In the genomic region with DNA sequence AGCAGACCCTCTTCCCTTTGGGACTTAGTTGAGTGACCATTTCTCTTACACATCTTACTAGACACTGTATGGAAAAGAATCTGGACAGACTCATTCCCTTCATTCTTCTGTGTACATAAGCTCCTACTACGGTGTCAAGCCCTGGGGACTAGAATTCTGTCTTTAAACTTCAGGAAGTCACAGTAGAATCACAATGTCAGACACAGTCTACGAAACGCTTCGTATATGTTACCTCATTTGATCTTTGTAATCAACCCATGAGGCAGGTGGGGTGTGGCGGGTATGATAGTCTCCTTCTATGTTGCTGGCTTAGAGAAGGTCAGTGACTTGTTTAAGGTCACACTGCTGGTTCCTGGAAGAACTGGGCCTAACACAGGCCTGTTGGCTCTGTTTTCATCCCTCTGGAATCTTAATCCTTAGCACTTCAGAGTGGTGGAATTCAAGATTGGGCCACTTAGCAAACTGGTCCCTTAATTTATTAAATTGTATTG, we compare ENCODE assay signal across 22 cellular contexts. TPM values are rescaled to one million over a fixed set of nuclear protein-coding genes. Genes with fewer than 3 reads are reported as not detected.
DNase-seq lines count a peak whose midpoint lies in the region; ATAC-seq and TF ChIP-seq lines count a peak whose summit lies in the region.
"Had no signal": no experiment of that assay in that cellular context is flagged by ENCODE, and none has a peak within 500 bp of the region (broad histone marks: within the 10 kb centered on the region; RNA-seq: fewer than 3 reads in every experiment).

No MANE protein-coding gene starts in this region.

- DNase-seq in NCI-H82 (lab: John Stamatoyannopoulos, UW): peak; percentile 40
- DNase-seq in NCI-H82 treated with DMSO at 0.1 percent for 48 hours (lab: John Stamatoyannopoulos, UW; ENCODE audit: unreplicated experiment): no peak
- peak in 1 of 2 donors; percentile 51 for DNase-seq in left colon
- no peak for DNase-seq in testis
- no peak for DNase-seq in MV-4-11 (lab: John Stamatoyannopoulos, UW)
- DNase-seq: activated CD4-positive, alpha-beta T cell treated with anti-CD3 and anti-CD28 coated beads, Interleukin-2, amount 50 U/mL, for 48 hours; activated naive CD8-positive, alpha-beta T cell treated with anti-CD3 and anti-CD28 coated beads, Interleukin-2, amount 10 ng/mL, durations not matched to agents 7 days and 5 days; CD4-positive, alpha-beta memory T cell; NCI-H510A; posterior cingulate gyrus; right lobe of liver; SHP77; stimulated activated naive CD4-positive, alpha-beta T cell; T-cell had no signal

- intact Hi-C loops in left colon (cut with DNase I, micrococcal nuclease): no loop called here
- intact Hi-C loops in testis (cut with DNase I; ENCODE audit: low total_unique reads): no loop called here

- no peak overlapping the region for H3K4me3 Mint-ChIP-seq in activated T-helper 17 cell treated with anti-CD3 and anti-CD28 coated beads, Interleukin-2, amount 50 U/mL, for 72 hours
- H3K4me3 Mint-ChIP-seq: activated naive CD8-positive, alpha-beta T cell treated with anti-CD3 and anti-CD28 coated beads, Interleukin-2, amount 10 ng/mL, durations not matched to agents 7 days and 5 days; CD4-positive, alpha-beta memory T cell; central memory CD8-positive, alpha-beta T cell; GM23338; T-cell had no signal

- no peak for ATAC-seq in activated T-helper 17 cell treated with anti-CD3 and anti-CD28 coated beads, Interleukin-2, amount 50 U/mL, for 72 hours (replicated peaks)
- ATAC-seq in left colon (peak; percentile 88), GM19397 (IDR thresholded peaks at IDR 0.05; ENCODE audit: unreplicated experiment) (no peak)
- ATAC-seq: activated CD4-positive, CD25-positive, alpha-beta regulatory T cell treated with anti-CD3 and anti-CD28 coated beads, Interleukin-2, amount 50 U/mL, for 24 hours; GM23338; T-cell had no signal

- no peaks in the 10 kb centered on the region for H3K27me3 ChIP-seq in skeletal muscle tissue (ENCODE audit: control insufficient read depth in 3 of 3, insufficient read depth in 3 of 3, low read length in 3 of 3)
- H3K27me3 ChIP-seq in testis: no peaks in the 10 kb centered on the region
- H3K27me3 ChIP-seq: ascending aorta, right lobe of liver had no signal

- WGBS in testis, 2 donors: 88 to 96% methylated on average over 5 of the region's 5 CpGs

- peaks cover 19% of the 10 kb centered on the region for H3K36me3 Mint-ChIP-seq in activated T-helper 17 cell treated with anti-CD3 and anti-CD28 coated beads, Interleukin-2, amount 50 U/mL, for 72 hours (ENCODE audit: low read depth)

- H3K4me1 ChIP-seq in skeletal muscle tissue (ENCODE audit: control insufficient read depth in 3 of 3, insufficient read depth in 3 of 3, low read length in 3 of 3): peaks cover 40 to 46% (median 41%) of the 10 kb centered on the region in 3 donors
- H3K4me1 ChIP-seq in testis: peaks cover 7% of the 10 kb centered on the region

- peak overlapping the region in 1 of 3 donors; percentile 0 for H3K9ac ChIP-seq in skeletal muscle tissue (ENCODE audit: low read depth in 1 of 3, low read length in 3 of 3)

- peak overlapping the region; percentile 34 for H3K27ac ChIP-seq in skeletal muscle tissue (ENCODE audit: low read depth, low read length)
- H3K27ac ChIP-seq in testis: no peak overlapping the region
- H3K27ac ChIP-seq: ascending aorta, HL-60, right lobe of liver had no signal

- peak overlapping the region; percentile 34 for H3K27ac Mint-ChIP-seq in activated T-helper 17 cell treated with anti-CD3 and anti-CD28 coated beads, Interleukin-2, amount 50 U/mL, for 72 hours
- H3K27ac Mint-ChIP-seq: activated naive CD8-positive, alpha-beta T cell treated with anti-CD3 and anti-CD28 coated beads, Interleukin-2, amount 10 ng/mL, durations not matched to agents 7 days and 5 days; GM23338 had no signal

- peaks cover 0 to 3% (median 0%) of the 10 kb centered on the region in 3 donors for H3K36me3 ChIP-seq in skeletal muscle tissue (ENCODE audit: control insufficient read depth in 3 of 3, insufficient read depth in 3 of 3, low read length in 3 of 3)
- no peaks in the 10 kb centered on the region for H3K36me3 ChIP-seq in testis (ENCODE audit: low read depth, missing control alignments)
- H3K36me3 ChIP-seq: ascending aorta, right lobe of liver had no signal

- TF ChIP-seq CTCF in testis (IDR thresholded peaks at IDR 0.05): no peak

- H3K4me1 Mint-ChIP-seq in activated T-helper 17 cell treated with anti-CD3 and anti-CD28 coated beads, Interleukin-2, amount 50 U/mL, for 72 hours: peaks cover 13% of the 10 kb centered on the region

- H3K27me3 Mint-ChIP-seq in activated T-helper 17 cell treated with anti-CD3 and anti-CD28 coated beads, Interleukin-2, amount 50 U/mL, for 72 hours: no peaks in the 10 kb centered on the region
- H3K27me3 Mint-ChIP-seq: activated naive CD8-positive, alpha-beta T cell treated with anti-CD3 and anti-CD28 coated beads, Interleukin-2, amount 10 ng/mL, durations not matched to agents 7 days and 5 days; CD4-positive, alpha-beta memory T cell; central memory CD8-positive, alpha-beta T cell; T-cell had no signal

- H3K4me3 ChIP-seq in skeletal muscle tissue (ENCODE audit: low read length in 3 of 3) (no peak overlapping the region), testis (no peak overlapping the region)
- H3K4me3 ChIP-seq: ascending aorta, GM23338, right lobe of liver had no signal

- TF ChIP-seq POLR2A in testis (IDR thresholded peaks at IDR 0.05): no peak

- H3K9me3 ChIP-seq in skeletal muscle tissue (ENCODE audit: control insufficient read depth in 3 of 3, low read length in 3 of 3): no peaks in the 10 kb centered on the region
- H3K9me3 ChIP-seq in testis: no peaks in the 10 kb centered on the region
- H3K9me3 ChIP-seq: ascending aorta, right lobe of liver had no signal

- H3K9me3 Mint-ChIP-seq in activated T-helper 17 cell treated with anti-CD3 and anti-CD28 coated beads, Interleukin-2, amount 50 U/mL, for 72 hours: no peaks in the 10 kb centered on the region
- H3K9me3 Mint-ChIP-seq: activated naive CD8-positive, alpha-beta T cell treated with anti-CD3 and anti-CD28 coated beads, Interleukin-2, amount 10 ng/mL, durations not matched to agents 7 days and 5 days; central memory CD8-positive, alpha-beta T cell; GM23338; T-cell had no signal

RNA-seq across cellular contexts. Expression of a gene that starts 32.2 kb away (rescaled TPM):
- total RNA-seq in activated T-helper 17 cell treated with anti-CD3 and anti-CD28 coated beads, Interleukin-2, amount 50 U/mL, for 72 hours: 1,000 to 10,000 TPM; 3,139 to 4,606 TPM
- 1,000 to 10,000 TPM; 3,363 to 4,788 TPM for total RNA-seq in left colon
- total RNA-seq in skeletal muscle tissue: 4,283 TPM
- total RNA-seq in testis: 1,000 to 10,000 TPM in 1 of 2 donors, 100 to 1,000 TPM in 1; 789 to 1,272 TPM
- 2,831 TPM for polyA plus RNA-seq in testis (ENCODE audit: insufficient read depth, low read depth, low replicate concordance)

RNA-seq across cellular contexts. Expression of a gene that starts 45.0 kb away (rescaled TPM):
- 10 to 100 TPM; 13.6 to 20.5 TPM for total RNA-seq in activated T-helper 17 cell treated with anti-CD3 and anti-CD28 coated beads, Interleukin-2, amount 50 U/mL, for 72 hours
- total RNA-seq in left colon (10 to 100 TPM; 11.8 to 13.5 TPM), skeletal muscle tissue (12.5 TPM), testis (10 to 100 TPM; 15.7 to 16.4 TPM)
- 14.5 TPM for polyA plus RNA-seq in testis (ENCODE audit: insufficient read depth, low read depth, low replicate concordance)
